Comparison of ENCODE assay signal across 1 cellular context in the genomic region with DNA sequence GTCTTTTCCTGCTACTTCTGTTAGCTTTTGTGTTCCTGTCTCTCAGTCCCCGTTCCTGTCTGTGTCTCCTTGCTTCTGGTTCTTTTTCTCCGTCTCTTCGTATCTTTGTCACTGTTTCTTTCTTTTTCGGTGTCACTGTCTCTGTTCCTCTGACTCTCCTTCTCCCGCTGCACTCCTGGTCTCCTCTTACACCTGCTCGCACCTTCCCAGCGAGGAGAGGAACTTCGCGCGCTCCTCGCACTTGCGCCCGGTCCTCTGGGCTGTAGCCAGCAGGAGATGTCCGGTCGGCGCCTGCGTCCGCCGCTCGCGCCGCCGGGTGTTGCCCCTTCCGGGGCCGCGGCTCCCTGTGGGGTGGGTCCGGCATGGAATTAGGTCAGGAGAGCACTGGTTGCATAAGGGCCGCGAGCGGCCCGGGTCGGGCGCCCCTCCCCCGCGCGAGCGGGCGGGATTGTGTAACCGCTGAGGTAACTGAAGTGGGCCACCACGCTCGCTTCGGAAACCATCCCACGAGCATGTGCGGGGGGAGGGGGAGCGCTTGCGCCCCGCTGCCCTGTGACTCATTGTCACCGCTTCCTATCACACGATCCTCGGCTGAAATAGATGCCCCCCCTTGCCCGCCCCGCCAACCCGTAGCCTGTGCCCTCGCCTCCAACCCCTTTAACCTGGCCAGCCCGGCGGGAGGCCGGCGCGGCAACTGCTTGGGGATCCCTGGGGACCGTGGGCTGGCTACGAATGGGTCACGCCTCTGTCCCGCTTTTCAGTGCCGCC.
TF ChIP-seq lines count a peak whose summit lies in the region.

No MANE protein-coding gene starts in this region.

TF ChIP-seq in HEK293, 187 proteins besides CTCF, POLR2A, EP300 and RAD21 (continued from another document):
- TF ChIP-seq, protein P1, sequence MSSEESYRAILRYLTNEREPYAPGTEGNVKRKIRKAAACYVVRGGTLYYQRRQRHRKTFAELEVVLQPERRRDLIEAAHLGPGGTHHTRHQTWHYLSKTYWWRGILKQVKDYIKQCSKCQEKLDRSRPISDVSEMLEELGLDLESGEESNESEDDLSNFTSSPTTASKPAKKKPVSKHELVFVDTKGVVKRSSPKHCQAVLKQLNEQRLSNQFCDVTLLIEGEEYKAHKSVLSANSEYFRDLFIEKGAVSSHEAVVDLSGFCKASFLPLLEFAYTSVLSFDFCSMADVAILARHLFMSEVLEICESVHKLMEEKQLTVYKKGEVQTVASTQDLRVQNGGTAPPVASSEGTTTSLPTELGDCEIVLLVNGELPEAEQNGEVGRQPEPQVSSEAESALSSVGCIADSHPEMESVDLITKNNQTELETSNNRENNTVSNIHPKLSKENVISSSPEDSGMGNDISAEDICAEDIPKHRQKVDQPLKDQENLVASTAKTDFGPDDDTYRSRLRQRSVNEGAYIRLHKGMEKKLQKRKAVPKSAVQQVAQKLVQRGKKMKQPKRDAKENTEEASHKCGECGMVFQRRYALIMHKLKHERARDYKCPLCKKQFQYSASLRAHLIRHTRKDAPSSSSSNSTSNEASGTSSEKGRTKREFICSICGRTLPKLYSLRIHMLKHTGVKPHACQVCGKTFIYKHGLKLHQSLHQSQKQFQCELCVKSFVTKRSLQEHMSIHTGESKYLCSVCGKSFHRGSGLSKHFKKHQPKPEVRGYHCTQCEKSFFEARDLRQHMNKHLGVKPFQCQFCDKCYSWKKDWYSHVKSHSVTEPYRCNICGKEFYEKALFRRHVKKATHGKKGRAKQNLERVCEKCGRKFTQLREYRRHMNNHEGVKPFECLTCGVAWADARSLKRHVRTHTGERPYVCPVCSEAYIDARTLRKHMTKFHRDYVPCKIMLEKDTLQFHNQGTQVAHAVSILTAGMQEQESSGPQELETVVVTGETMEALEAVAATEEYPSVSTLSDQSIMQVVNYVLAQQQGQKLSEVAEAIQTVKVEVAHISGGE (tag by site-specific recombination; conservative IDR thresholded peaks at IDR 0.05; ENCODE audit: low read depth): peak; percentile 88
- TF ChIP-seq ZNF157 (tag by site-specific recombination; IDR thresholded peaks at IDR 0.05): no peak
- TF ChIP-seq ZBTB20 (tag by site-specific recombination; IDR thresholded peaks at IDR 0.05): peak; percentile 14; the same call in 1 of the 2 replicates
- TF ChIP-seq ZNF610 (tag by site-specific recombination; IDR thresholded peaks at IDR 0.05; ENCODE audit: borderline replicate concordance): peak; percentile 48; the same call in 1 of the 2 replicates
- 0 out of 2 replicates have a peak, but pooled peaks have one; percentile 40 for TF ChIP-seq KLF7 (tag by site-specific recombination; IDR thresholded peaks at IDR 0.05; ENCODE audit: borderline replicate concordance)
- TF ChIP-seq ZFP37 (tag by site-specific recombination; IDR thresholded peaks at IDR 0.05): peak; percentile 71; the same call in 1 of the 2 replicates
- peak; percentile 63 for TF ChIP-seq SP3 (tag by site-specific recombination; IDR thresholded peaks at IDR 0.05)
- peak; percentile 55 for TF ChIP-seq ZIC2 (tag by site-specific recombination; IDR thresholded peaks at IDR 0.05)
- TF ChIP-seq ZNF366 (tag by site-specific recombination; conservative IDR thresholded peaks at IDR 0.05): peak; percentile 29; the same call in 1 of the 2 replicates
- TF ChIP-seq, protein P2, sequence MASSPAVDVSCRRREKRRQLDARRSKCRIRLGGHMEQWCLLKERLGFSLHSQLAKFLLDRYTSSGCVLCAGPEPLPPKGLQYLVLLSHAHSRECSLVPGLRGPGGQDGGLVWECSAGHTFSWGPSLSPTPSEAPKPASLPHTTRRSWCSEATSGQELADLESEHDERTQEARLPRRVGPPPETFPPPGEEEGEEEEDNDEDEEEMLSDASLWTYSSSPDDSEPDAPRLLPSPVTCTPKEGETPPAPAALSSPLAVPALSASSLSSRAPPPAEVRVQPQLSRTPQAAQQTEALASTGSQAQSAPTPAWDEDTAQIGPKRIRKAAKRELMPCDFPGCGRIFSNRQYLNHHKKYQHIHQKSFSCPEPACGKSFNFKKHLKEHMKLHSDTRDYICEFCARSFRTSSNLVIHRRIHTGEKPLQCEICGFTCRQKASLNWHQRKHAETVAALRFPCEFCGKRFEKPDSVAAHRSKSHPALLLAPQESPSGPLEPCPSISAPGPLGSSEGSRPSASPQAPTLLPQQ (tag by site-specific recombination; IDR thresholded peaks at IDR 0.05): peak; percentile 84
- no peak for TF ChIP-seq ZNF555 (tag by site-specific recombination; conservative IDR thresholded peaks at IDR 0.05)
- TF ChIP-seq ZNF335 (tag by site-specific recombination; conservative IDR thresholded peaks at IDR 0.05): peak; percentile 68
- TF ChIP-seq ZFHX2 (tag by site-specific recombination; conservative IDR thresholded peaks at IDR 0.05): peak; percentile 88
- TF ChIP-seq ZNF76 (tag by site-specific recombination; IDR thresholded peaks at IDR 0.05; ENCODE audit: borderline replicate concordance, low read depth): 0 out of 2 replicates have a peak, but pooled peaks have one; percentile 8
- TF ChIP-seq, protein P3, sequence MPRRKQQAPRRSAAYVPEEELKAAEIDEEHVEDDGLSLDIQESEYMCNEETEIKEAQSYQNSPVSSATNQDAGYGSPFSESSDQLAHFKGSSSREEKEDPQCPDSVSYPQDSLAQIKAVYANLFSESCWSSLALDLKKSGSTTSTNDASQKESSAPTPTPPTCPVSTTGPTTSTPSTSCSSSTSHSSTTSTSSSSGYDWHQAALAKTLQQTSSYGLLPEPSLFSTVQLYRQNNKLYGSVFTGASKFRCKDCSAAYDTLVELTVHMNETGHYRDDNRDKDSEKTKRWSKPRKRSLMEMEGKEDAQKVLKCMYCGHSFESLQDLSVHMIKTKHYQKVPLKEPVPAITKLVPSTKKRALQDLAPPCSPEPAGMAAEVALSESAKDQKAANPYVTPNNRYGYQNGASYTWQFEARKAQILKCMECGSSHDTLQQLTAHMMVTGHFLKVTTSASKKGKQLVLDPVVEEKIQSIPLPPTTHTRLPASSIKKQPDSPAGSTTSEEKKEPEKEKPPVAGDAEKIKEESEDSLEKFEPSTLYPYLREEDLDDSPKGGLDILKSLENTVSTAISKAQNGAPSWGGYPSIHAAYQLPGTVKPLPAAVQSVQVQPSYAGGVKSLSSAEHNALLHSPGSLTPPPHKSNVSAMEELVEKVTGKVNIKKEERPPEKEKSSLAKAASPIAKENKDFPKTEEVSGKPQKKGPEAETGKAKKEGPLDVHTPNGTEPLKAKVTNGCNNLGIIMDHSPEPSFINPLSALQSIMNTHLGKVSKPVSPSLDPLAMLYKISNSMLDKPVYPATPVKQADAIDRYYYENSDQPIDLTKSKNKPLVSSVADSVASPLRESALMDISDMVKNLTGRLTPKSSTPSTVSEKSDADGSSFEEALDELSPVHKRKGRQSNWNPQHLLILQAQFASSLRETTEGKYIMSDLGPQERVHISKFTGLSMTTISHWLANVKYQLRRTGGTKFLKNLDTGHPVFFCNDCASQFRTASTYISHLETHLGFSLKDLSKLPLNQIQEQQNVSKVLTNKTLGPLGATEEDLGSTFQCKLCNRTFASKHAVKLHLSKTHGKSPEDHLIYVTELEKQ (tag by site-specific recombination; IDR thresholded peaks at IDR 0.05; ENCODE audit: borderline replicate concordance): 0 out of 2 replicates have a peak, but pooled peaks have one; percentile 23
